9 cellular contexts compared by ENCODE assay signal in the genomic region with DNA sequence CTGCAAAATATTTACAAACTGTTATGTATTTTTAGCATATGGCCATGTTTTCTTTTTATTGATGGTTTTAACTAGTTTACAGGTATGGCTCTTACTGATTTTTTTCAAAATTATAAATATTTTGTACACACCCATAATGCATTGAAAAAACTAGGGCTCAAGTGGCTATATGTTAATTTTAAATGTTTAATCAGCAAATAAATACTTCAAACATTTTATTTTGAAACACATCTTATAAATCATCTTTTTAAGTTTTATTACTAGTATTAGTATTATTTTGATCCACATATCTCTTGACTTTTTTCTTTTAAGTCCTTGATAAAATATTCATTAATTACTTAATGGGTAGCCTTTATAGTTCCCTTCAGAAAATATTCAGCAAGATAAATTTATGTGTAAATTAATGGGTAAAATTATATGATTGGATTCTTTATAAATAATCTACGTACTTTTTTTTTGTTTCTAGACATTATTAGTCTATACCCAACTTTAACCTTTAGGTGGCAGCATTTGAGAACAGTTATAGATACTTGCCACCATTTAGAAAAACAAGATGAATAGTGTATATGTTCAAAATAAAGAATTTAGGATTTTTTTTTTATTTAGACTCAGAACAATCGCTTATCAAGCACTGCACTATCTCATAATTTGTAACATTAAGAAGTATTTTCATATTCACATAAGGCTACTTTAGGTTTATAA.
DNase-seq lines count a peak whose midpoint lies in the region; ATAC-seq, FAIRE-seq and TF ChIP-seq lines count a peak whose summit lies in the region.
"Had no signal": no experiment of that assay in that cellular context is flagged by ENCODE, and none has a peak within 500 bp of the region (broad histone marks: within the 10 kb centered on the region; RNA-seq: fewer than 3 reads in every experiment).

No MANE protein-coding gene starts in this region.

- no peaks in the 10 kb centered on the region for H3K9me3 ChIP-seq in ascending aorta

- H3K27me3 ChIP-seq in ascending aorta: no peaks in the 10 kb centered on the region

- no peak overlapping the region for H3K27ac ChIP-seq in ascending aorta

- H3K4me3 ChIP-seq in ascending aorta: no peak overlapping the region

- FAIRE-seq in colon (lab: Jason Lieb, UNC): peak; percentile 84
- FAIRE-seq: endothelial cell of umbilical vein had no signal

- peak; percentile 3 for DNase-seq in CD1c-positive myeloid dendritic cell (ENCODE audit: extremely low spot score)
- peak; percentile 31 for DNase-seq in NCI-H1694 treated with DMSO at 0.1 percent for 48 hours (lab: John Stamatoyannopoulos, UW)
- peak; percentile 45 for DNase-seq in renal cortical epithelial cell (ENCODE audit: low read depth)
- no peak for DNase-seq in stimulated activated naive CD4-positive, alpha-beta T cell (lab: John Stamatoyannopoulos, UW)
- no peak for DNase-seq in DMS79 treated with DMSO at 0.1 percent for 48 hours (lab: John Stamatoyannopoulos, UW)
- DNase-seq in ascending aorta (ENCODE audit: low spot score in 2 of 2): no peak

- H3K4me1 ChIP-seq in ascending aorta: no peaks in the 10 kb centered on the region

- intact Hi-C loops in ascending aorta (cut with DNase I): no loop called here

- H3K36me3 ChIP-seq in ascending aorta: no peaks in the 10 kb centered on the region

- TF ChIP-seq CTCF in ascending aorta (IDR thresholded peaks at IDR 0.05): peak in 1 of 3 experiments; percentile 34

- ATAC-seq in GM21423 (IDR thresholded peaks at IDR 0.05; ENCODE audit: unreplicated experiment): peak; percentile 62

Comparison
In these comparisons a context has a peak if more than half of its experiments do, and no peak if none do; other contexts are left out.
1. DNase-seq: peak in CD1c-positive myeloid dendritic cell (single experiment), NCI-H1694 treated with DMSO at 0.1 percent for 48 hours (single experiment) and renal cortical epithelial cell (single experiment); none in stimulated activated naive CD4-positive, alpha-beta T cell (0 of 6), DMS79 treated with DMSO at 0.1 percent for 48 hours (single experiment) and ascending aorta (0 of 2).